In genomic region chrX:107576841-107577240, GRCh38 we compare ENCODE assay signal across 16 cellular contexts. TPM values are rescaled to one million over a fixed set of nuclear protein-coding genes. Genes with fewer than 3 reads are reported as not detected.
A peak's percentile ranks its signal among the peaks of the same experiment; 100 is the strongest.
DNase-seq lines count a peak whose midpoint lies in the region; ATAC-seq and TF ChIP-seq lines count a peak whose summit lies in the region.
"Had no signal": no experiment of that assay in that cellular context is flagged by ENCODE, and none has a peak within 500 bp of the region (broad histone marks: within the 10 kb centered on the region; RNA-seq: fewer than 3 reads in every experiment).

No MANE protein-coding gene starts in this region.

- 79 to 100% methylated on average over 1 of the region's 1 CpG for WGBS in heart right ventricle, 2 donors

- in situ Hi-C loops in GM13976 (cut with MboI; ENCODE audit: low sequenced_read_pairs, unreplicated experiment), result no loop called here

- H3K27ac ChIP-seq in heart right ventricle, result no peak overlapping the region
- H3K27ac ChIP-seq: neural progenitor cell, right lobe of liver, stomach had no signal

- no peak for TF ChIP-seq CTCF in GM12865 (IDR thresholded peaks at IDR 0.05; ENCODE audit: insufficient read depth, low read depth, low read length, missing control alignments)
- no peak for TF ChIP-seq CTCF in heart right ventricle (IDR thresholded peaks at IDR 0.05)
- TF ChIP-seq CTCF in type B pancreatic cell (conservative IDR thresholded peaks at IDR 0.05), result no peak
- no peak for TF ChIP-seq CTCF in GM13976 (IDR thresholded peaks at IDR 0.05; ENCODE audit: borderline replicate concordance, control extremely low read depth, extremely low read depth, insufficient read depth, missing control alignments)

- no peaks in the 10 kb centered on the region for H3K27me3 Mint-ChIP-seq in type B pancreatic cell

- no peaks in the 10 kb centered on the region for H3K4me1 ChIP-seq in heart right ventricle
- H3K4me1 ChIP-seq: neural progenitor cell, right lobe of liver had no signal

- peaks cover 4% of the 10 kb centered on the region for H3K9me3 Mint-ChIP-seq in type B pancreatic cell
- H3K9me3 Mint-ChIP-seq: GM23338 had no signal

- peak; percentile 84 for ATAC-seq in GM18858 (IDR thresholded peaks at IDR 0.05; ENCODE audit: unreplicated experiment)
- peak; percentile 58 for ATAC-seq in GM21786 (IDR thresholded peaks at IDR 0.05; ENCODE audit: unreplicated experiment)
- peak; percentile 85 for ATAC-seq in HG03442 (IDR thresholded peaks at IDR 0.05; ENCODE audit: unreplicated experiment)
- ATAC-seq in heart right ventricle, result no peak
- ATAC-seq: GM23338 had no signal

- H3K4me3 ChIP-seq in GM12865 (ENCODE audit: low read depth, low read length), result no peak overlapping the region
- H3K4me3 ChIP-seq in heart right ventricle, result no peak overlapping the region
- H3K4me3 ChIP-seq: GM23338, neural progenitor cell, right lobe of liver, stomach had no signal

- no peaks in the 10 kb centered on the region for H3K36me3 ChIP-seq in heart right ventricle
- H3K36me3 ChIP-seq: neural progenitor cell, right lobe of liver, stomach had no signal

- DNase-seq in GM12865 (ENCODE audit: low read depth), result peak; percentile 57
- no peak for DNase-seq in NCI-H2171 treated with DMSO at 0.1 percent for 48 hours (lab: John Stamatoyannopoulos, UW)
- no peak for DNase-seq in heart right ventricle
- DNase-seq in type B pancreatic cell (ENCODE audit: extremely low spot score, unreplicated experiment), result no peak
- DNase-seq in GM13976 (ENCODE audit: low spot score), result no peak
- DNase-seq: DMS79, NCI-H1694, NCI-H82, right lobe of liver, SHP77 treated with DMSO at 0.1 percent for 48 hours, stomach had no signal

- no peaks in the 10 kb centered on the region for H3K9me3 ChIP-seq in heart right ventricle
- H3K9me3 ChIP-seq: right lobe of liver had no signal

- H3K27me3 ChIP-seq in heart right ventricle, result peaks cover 0 to 8% (median 0%) of the 10 kb centered on the region in 7 donors
- H3K27me3 ChIP-seq: neural progenitor cell, right lobe of liver, stomach had no signal

- H3K27ac Mint-ChIP-seq in type B pancreatic cell, result no peak overlapping the region
- H3K27ac Mint-ChIP-seq: GM23338, neural progenitor cell had no signal

- H3K36me3 Mint-ChIP-seq in type B pancreatic cell, result peaks cover 3% of the 10 kb centered on the region

- H3K4me1 Mint-ChIP-seq in type B pancreatic cell (ENCODE audit: unreplicated experiment), result no peaks in the 10 kb centered on the region
- H3K4me1 Mint-ChIP-seq: GM23338, neural progenitor cell had no signal

- no peak overlapping the region for H3K4me3 Mint-ChIP-seq in type B pancreatic cell
- H3K4me3 Mint-ChIP-seq: GM23338, neural progenitor cell had no signal

- intact Hi-C loops in heart right ventricle (cut with DNase I), result no loop called here

RNA-seq across cellular contexts. Expression of gene PRPS1, which starts 51.5 kb away (rescaled TPM):
- 10 to 100 TPM; 19.5 to 31.6 (median 27.5) TPM for total RNA-seq in heart right ventricle
- polyA plus RNA-seq in heart right ventricle, result 10 to 100 TPM in 1 of 2 donors, 1 to 10 TPM in 1; 4.9 to 26.1 TPM
- total RNA-seq in type B pancreatic cell (ENCODE audit: low replicate concordance), result 22.6 and 45.1 TPM in 2 replicates

Comparison
In these comparisons a context has a peak if more than half of its experiments do, and no peak if none do; other contexts are left out.
1. ATAC-seq: peak in GM18858 (single experiment), GM21786 (single experiment) and HG03442 (single experiment); none in heart right ventricle (0 of 8).